Comparison of ENCODE assay signal across 8 cellular contexts in genomic region chr20:38165966-38166706, GRCh38. TPM values are rescaled to one million over a fixed set of nuclear protein-coding genes. Genes with fewer than 3 reads are reported as not detected.
A peak's percentile ranks its signal among the peaks of the same experiment; 100 is the strongest.
DNase-seq lines count a peak whose midpoint lies in the region; ATAC-seq, FAIRE-seq and TF ChIP-seq lines count a peak whose summit lies in the region.

No MANE protein-coding gene starts in this region.

- H4K20me1 ChIP-seq in IMR-90 (ENCODE audit: insufficient read depth, low read length) (no peaks in the 10 kb centered on the region; the same call in 1 of the 2 replicates), K562 (replicated peaks; ENCODE audit: control insufficient read depth, insufficient read depth, low read length) (no peaks in the 10 kb centered on the region)

- H3K9me1 ChIP-seq in IMR-90 (ENCODE audit: insufficient read depth, low read length) (peaks cover 34% of the 10 kb centered on the region), K562 (ENCODE audit: control insufficient read depth, insufficient read depth, low read length) (no peaks in the 10 kb centered on the region)

- H3K56ac ChIP-seq in IMR-90 (ENCODE audit: extremely low read depth, insufficient read depth, low read length): peak overlapping the region; percentile 20; the same call in 1 of the 2 replicates

- no peak for TF ChIP-seq RAD21 in IMR-90 (IDR thresholded peaks at IDR 0.05; ENCODE audit: low read length)
- TF ChIP-seq RAD21 in K562 (CRISPR knock-in tag; conservative IDR thresholded peaks at IDR 0.05 in 1 of 2, IDR thresholded peaks at IDR 0.05 in 1 of 2): no peak

- in situ Hi-C loops in IMR-90 (cut with MboI; ENCODE audit: low sequenced_read_pairs): loop anchor here (5.0 kb wide), 2 partner anchors 51 to 89 kb away; no protein-coding TSS in a partner anchor
- in situ Hi-C loops in K562 (cut with MboI): loop anchor here (10.0 kb wide), 1 partner anchor 91 kb away; no protein-coding TSS in a partner anchor

- H2BK120ac ChIP-seq in IMR-90 (ENCODE audit: low read depth, low read length): peak overlapping the region; percentile 99

- peak overlapping the region; percentile 34 to 95 for H4K8ac ChIP-seq in IMR-90 (ENCODE audit: low read depth in 2 of 2, low read length in 2 of 2)

- dilution Hi-C loops in IMR-90 (cut with HindIII; ENCODE audit: low sequenced_read_pairs, unreplicated experiment): no loop called here

- H3K36me3 ChIP-seq in IMR-90 (ENCODE audit: control insufficient read depth, insufficient read depth, low read length): peaks cover under 1% of the 10 kb centered on the region; the same call in 1 of the 2 replicates
- H3K36me3 ChIP-seq in K562 (ENCODE audit: control insufficient read depth, insufficient read depth, low read length): peaks cover 4% of the 10 kb centered on the region; the same call in 2 of the 3 replicates

- H2AK5ac ChIP-seq in IMR-90 (ENCODE audit: low read depth, low read length): peak overlapping the region; percentile 99

- POLR2A ChIA-PET in IMR-90 (lab: Charles Lee; ENCODE audit: unreplicated experiment): no interaction called here
- POLR2A ChIA-PET in K562 (lab: Yijun Ruan, JAX): interaction anchor here (0.8 kb wide), 1 partner anchor 124 kb away, joined by 3 read pairs; no protein-coding TSS in a partner anchor

- no peaks in the 10 kb centered on the region for H3K36me3 Mint-ChIP-seq in stimulated activated naive B cell treated with anti-CD40 and anti-IgM and Interleukin-4, amounts not matched to agents 10 μg/mL and 1 μg/mL and 100 μg/mL, for 72 hours

- H3K18ac ChIP-seq in IMR-90 (ENCODE audit: low read depth, low read length): peak overlapping the region; percentile 56

- H4K91ac ChIP-seq in IMR-90 (ENCODE audit: insufficient read depth, low read depth, low read length): peak overlapping the region; percentile 94

- 75% methylated on average over 7 of the region's 11 CpGs; no CpG with 5 or more reads in 1 of the 2 experiments for WGBS in IMR-90 (ENCODE audit: extremely low coverage in 2 of 2, insufficient read length in 1 of 2), 2 experiments
- 79% methylated on average over 10 of the region's 11 CpGs for WGBS in K562 (ENCODE audit: insufficient coverage, low coverage, missing lambda C conversion rate)

- peak overlapping the region; percentile 74 to 77 for H3K4me3 Mint-ChIP-seq in stimulated activated naive B cell treated with anti-CD40 and anti-IgM and Interleukin-4, amounts not matched to agents 10 μg/mL and 1 μg/mL and 100 μg/mL, for 72 hours

- H3K4me1 Mint-ChIP-seq in stimulated activated naive B cell treated with anti-CD40 and anti-IgM and Interleukin-4, amounts not matched to agents 10 μg/mL and 1 μg/mL and 100 μg/mL, for 72 hours: peaks cover 24 to 47% of the 10 kb centered on the region in 2 donors

- DNase-seq in IMR-90: peak; percentile 35
- no peak for DNase-seq in K562 (ENCODE audit: extremely low read depth in 1 of 4, low spot score in 3 of 4)
- peak; percentile 43 for DNase-seq in iris pigment epithelial cell (ENCODE audit: low read depth)
- DNase-seq in stimulated activated naive B cell treated with anti-CD40 and anti-IgM and Interleukin-4, amounts not matched to agents 10 μg/mL and 1 μg/mL and 100 μg/mL, for 72 hours: no peak
- DNase-seq in stimulated activated CD4-positive, alpha-beta T cell treated with anti-CD3 and anti-CD28 coated beads, Interleukin-1b, Interleukin-23, amount 100 ng/mL, for 48 hours: no peak

- H3K9me3 Mint-ChIP-seq in stimulated activated naive B cell treated with anti-CD40 and anti-IgM and Interleukin-4, amounts not matched to agents 10 μg/mL and 1 μg/mL and 100 μg/mL, for 72 hours: no peaks in the 10 kb centered on the region

- peak overlapping the region; percentile 91 for H2AFZ ChIP-seq in IMR-90 (replicated peaks; ENCODE audit: low read length, poor library complexity)
- H2AFZ ChIP-seq in K562 (ENCODE audit: low read depth, low read length): peak overlapping the region; percentile 82

- no peak for FAIRE-seq in K562 (lab: Jason Lieb, UNC)

- TF ChIP-seq POLR2A in IMR-90 (IDR thresholded peaks at IDR 0.05; ENCODE audit: low read depth, low read length): no peak
- no peak for TF ChIP-seq POLR2A in K562 (conservative IDR thresholded peaks at IDR 0.05)

- H3K27ac ChIP-seq in IMR-90 (ENCODE audit: insufficient read depth, low read length) (peak overlapping the region; percentile 69), K562 (ENCODE audit: extremely low read depth, low read depth, low read length) (no peak overlapping the region)

- H3K9ac ChIP-seq in IMR-90 (ENCODE audit: low read depth, low read length): peak overlapping the region; percentile 12; the same call in 1 of the 2 replicates
- H3K9ac ChIP-seq in K562 (ENCODE audit: insufficient read depth in 1 of 2, low read depth in 2 of 2, low read length in 2 of 2): 0 out of 4 replicates have a peak overlapping the region, but pooled peaks of 1 of the 2 experiments have one; percentile 64

- no peak for TF ChIP-seq CTCF in IMR-90 (conservative IDR thresholded peaks at IDR 0.05; ENCODE audit: low read depth, low read length)
- no peak for TF ChIP-seq CTCF in K562 (IDR thresholded peaks at IDR 0.05 in 2 of 3, conservative IDR thresholded peaks at IDR 0.05 in 1 of 3; ENCODE audit: insufficient read depth in 2 of 3, low read depth in 1 of 3, low read length in 3 of 3)

- no peaks in the 10 kb centered on the region for H3K9me3 ChIP-seq in IMR-90 (ENCODE audit: control insufficient read depth, insufficient read depth, low read length)
- H3K9me3 ChIP-seq in K562 (replicated peaks; ENCODE audit: control insufficient read depth, insufficient read depth, low read depth, low read length): no peaks in the 10 kb centered on the region

- peak overlapping the region; percentile 56 for H2BK5ac ChIP-seq in IMR-90 (ENCODE audit: low read depth, low read length, poor library complexity, severe bottlenecking)

- H3K79me2 ChIP-seq in K562 (ENCODE audit: control insufficient read depth, insufficient read depth, low read length): peaks cover 40% of the 10 kb centered on the region

- H2AK9ac ChIP-seq in IMR-90 (replicated peaks; ENCODE audit: low read depth, low read length, poor library complexity): peak overlapping the region; percentile 95

- BruUV-seq in IMR-90 (replicated peaks; lab: Mats Ljungman, UMichigan): no TSS peak
- BruUV-seq in K562 (replicated peaks; lab: Mats Ljungman, UMichigan): no TSS peak

- H2BK20ac ChIP-seq in IMR-90 (ENCODE audit: low read depth, low read length): peak overlapping the region; percentile 99

- intact Hi-C loops in IMR-90 (cut with micrococcal nuclease): loop anchor here (1.0 kb wide), 2 partner anchors 93 to 109 kb away; no protein-coding TSS in a partner anchor
- intact Hi-C loops in K562 (cut with micrococcal nuclease): loop anchor here (1.0 to 2.0 kb wide), 4 partner anchors 53 to 109 kb away; no protein-coding TSS in a partner anchor

- H3K4me3 ChIP-seq in IMR-90 (ENCODE audit: insufficient read depth, low read depth, low read length): no peak overlapping the region
- H3K4me3 ChIP-seq in K562: no peak overlapping the region

- TF ChIP-seq EP300 in K562 (IDR thresholded peaks at IDR 0.05; ENCODE audit: low read length): no peak

- peaks cover 20 to 41% of the 10 kb centered on the region in 2 donors for H3K27me3 Mint-ChIP-seq in stimulated activated naive B cell treated with anti-CD40 and anti-IgM and Interleukin-4, amounts not matched to agents 10 μg/mL and 1 μg/mL and 100 μg/mL, for 72 hours

- H2BK15ac ChIP-seq in IMR-90 (ENCODE audit: low read depth, low read length): peak overlapping the region; percentile 98

- ATAC-seq in IMR-90 (ENCODE audit: low read depth) (no peak), K562 (no peak), GM18858 (IDR thresholded peaks at IDR 0.05; ENCODE audit: unreplicated experiment) (no peak), GM19467 (IDR thresholded peaks at IDR 0.05; ENCODE audit: unreplicated experiment) (no peak), GM18867 (IDR thresholded peaks at IDR 0.05; ENCODE audit: unreplicated experiment) (no peak)
- no peak for ATAC-seq in stimulated activated naive B cell treated with anti-CD40 and anti-IgM and Interleukin-4, amounts not matched to agents 10 μg/mL and 1 μg/mL and 100 μg/mL, for 72 hours (replicated peaks)

- CTCF ChIA-PET in IMR-90 (lab: Yijun Ruan, JAX): interaction anchor here (0.6 to 0.8 kb wide), 2 partner anchors 21 to 108 kb away, joined by 3 read pairs; no protein-coding TSS in a partner anchor
- CTCF ChIA-PET in K562 (lab: Yijun Ruan, JAX; ENCODE audit: low intra/inter-chr PET ratio): interaction anchor here (1.0 to 3.4 kb wide), 3 partner anchors 93 to 108 kb away, joined by 3 to 30 read pairs (median 15); no protein-coding TSS in a partner anchor

- H3K79me1 ChIP-seq in IMR-90 (ENCODE audit: low read depth in 1 of 2, low read length in 2 of 2): peaks cover 24 to 48% of the 10 kb centered on the region in 2 experiments

- peak overlapping the region; percentile 10; the same call in 1 of the 2 replicates for H3K23ac ChIP-seq in IMR-90 (ENCODE audit: low read depth, low read length)

- peak overlapping the region; percentile 95 for H3K4ac ChIP-seq in IMR-90 (ENCODE audit: low read depth, low read length)

- peak overlapping the region; percentile 92 for H3K14ac ChIP-seq in IMR-90 (replicated peaks; ENCODE audit: low read depth, low read length)

- no peak overlapping the region for H3K27ac Mint-ChIP-seq in stimulated activated naive B cell treated with anti-CD40 and anti-IgM and Interleukin-4, amounts not matched to agents 10 μg/mL and 1 μg/mL and 100 μg/mL, for 72 hours

- H3K4me1 ChIP-seq in IMR-90 (ENCODE audit: control insufficient read depth, insufficient read depth, low read length) (peaks cover 55% of the 10 kb centered on the region), K562 (replicated peaks in 1 of 2; ENCODE audit: control insufficient read depth in 2 of 2, insufficient read depth in 2 of 2, low read length in 2 of 2) (peaks cover 36 to 42% of the 10 kb centered on the region in 2 experiments; a peak in 4 of 5 replicates)

- H3K27me3 ChIP-seq in IMR-90 (ENCODE audit: control insufficient read depth, insufficient read depth, low read length): no peaks in the 10 kb centered on the region
- H3K27me3 ChIP-seq in K562 (ENCODE audit: control insufficient read depth in 2 of 2, insufficient read depth in 2 of 2, low read length in 2 of 2): no peaks in the 10 kb centered on the region

- H3K4me2 ChIP-seq in IMR-90 (ENCODE audit: low read depth, low read length) (no peak overlapping the region), K562 (ENCODE audit: insufficient read depth, low read length) (peak overlapping the region; percentile 99; the same call in 1 of the 2 replicates)

- H4K5ac ChIP-seq in IMR-90 (ENCODE audit: low read depth, low read length): peak overlapping the region; percentile 66

RNA-seq across cellular contexts. Expression of gene TGM2, which starts 1.1 kb away (rescaled TPM):
- 237 and 268 TPM in 2 replicates for total RNA-seq in IMR-90 (2012; rRNA removed)
- 239 and 292 TPM in 2 replicates for polyA plus RNA-seq in IMR-90 (2012; rRNA removed)
- polyA plus RNA-seq in IMR-90 (2012; cell fraction: cytosol; rRNA removed): 370 and 502 TPM in 2 replicates
- 218 and 328 TPM in 2 replicates for polyA plus RNA-seq in IMR-90 (2012; cell fraction: nucleus; rRNA removed; ENCODE audit: low replicate concordance)
- total RNA-seq in K562 (2011; cell fraction: chromatin; rRNA removed; ENCODE audit: low replicate concordance): 34.9 and 72.8 TPM in 2 replicates
- 45.9 and 47.5 TPM in 2 replicates for total RNA-seq in K562 (2011; cell fraction: nucleolus; rRNA removed)
- total RNA-seq in K562 (2011; cell fraction: nucleoplasm; rRNA removed): 36.4 and 37.1 TPM in 2 replicates
- 48.3 and 61.2 TPM in 2 replicates for total RNA-seq in K562 (2014; rRNA removed)
- 17.4 and 22.0 TPM in 2 replicates for total RNA-seq in K562 (2014; rRNA removed; fragmentation: Illumina TruSeq; extraction: Trizol)
- total RNA-seq in K562 (2015; rRNA removed; fragmentation: Illumina TruSeq; extraction: Trizol): 20.4 and 21.0 TPM in 2 replicates
- total RNA-seq in K562 (2021): 78.5 and 82.3 TPM in 2 replicates
- polyA plus RNA-seq in K562 (2011; rRNA removed): 35.3 and 37.6 TPM in 2 replicates
- 31.6 and 76.0 TPM in 2 replicates for polyA plus RNA-seq in K562 (2011; cell fraction: cytosol; rRNA removed)
- 26.4 and 54.7 TPM in 2 replicates for polyA plus RNA-seq in K562 (2011; cell fraction: nucleus; rRNA removed)
- polyA plus RNA-seq in K562 (2012): 47.9 and 85.2 TPM in 2 replicates
- polyA plus RNA-seq in K562 (2014; fragmentation: Illumina TruSeq; extraction: Trizol): 55.1 and 56.7 TPM in 2 replicates
- 1 to 10 TPM; 5.5 TPM for polyA plus RNA-seq in K562 (2014; fragmentation: Nextera tagmentation; extraction: Ambion mirVana)
- polyA plus RNA-seq in K562 (2014; rRNA removed): 43.9 and 48.0 TPM in 2 replicates
- polyA minus RNA-seq in K562 (2011; rRNA and poly(A)+ RNA removed): 21.4 and 54.6 TPM in 2 replicates
- polyA minus RNA-seq in K562 (2011; cell fraction: cytosol; rRNA and poly(A)+ RNA removed): 46.4 and 51.2 TPM in 2 replicates
- polyA minus RNA-seq in K562 (2011; cell fraction: nucleus; rRNA and poly(A)+ RNA removed): 18.8 and 21.4 TPM in 2 replicates

Comparison
In these comparisons a context has a peak if more than half of its experiments do, and no peak if none do; other contexts are left out.
1. DNase-seq: peak in IMR-90 (single experiment) and iris pigment epithelial cell (single experiment); none in K562 (0 of 4), stimulated activated naive B cell treated with anti-CD40 and anti-IgM and Interleukin-4, amounts not matched to agents 10 μg/mL and 1 μg/mL and 100 μg/mL, for 72 hours (single experiment) and stimulated activated CD4-positive, alpha-beta T cell treated with anti-CD3 and anti-CD28 coated beads, Interleukin-1b, Interleukin-23, amount 100 ng/mL, for 48 hours (single experiment).